In the genomic region with DNA sequence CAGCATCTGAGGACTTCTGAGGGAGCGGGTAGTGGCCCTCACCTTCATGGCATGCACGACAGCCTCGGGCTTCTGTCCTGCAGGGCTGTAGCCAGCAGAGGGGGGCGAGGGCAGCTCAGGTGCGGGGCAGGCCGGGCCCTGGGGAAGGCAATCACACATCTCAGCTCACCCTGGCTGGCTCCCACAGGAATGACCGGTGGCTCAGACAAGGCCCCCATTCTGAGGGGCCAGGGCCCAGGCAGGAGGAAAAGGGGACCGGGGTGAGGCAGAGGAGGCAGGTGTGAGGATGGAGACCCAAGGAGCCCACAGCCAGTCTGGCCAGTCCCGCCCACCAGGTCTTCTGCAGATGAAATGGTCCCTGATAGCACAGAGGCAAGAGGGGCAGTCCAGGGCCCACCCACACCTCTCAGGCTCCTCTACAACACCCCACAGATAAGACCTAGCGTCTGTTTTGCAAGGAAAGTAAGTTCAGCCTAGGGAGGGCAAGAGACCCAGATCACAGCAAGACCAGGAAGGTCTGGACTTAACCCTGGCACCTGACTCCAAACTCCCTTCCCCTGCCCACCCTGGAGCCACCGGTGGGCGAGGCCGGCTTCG, we compare ENCODE assay signal across 1 cellular context.
TF ChIP-seq lines count a peak whose summit lies in the region.

No MANE protein-coding gene starts in this region.

TF ChIP-seq in HEK293T, 16 proteins besides CTCF, POLR2A, EP300 and RAD21 (continued from another document):
- TF ChIP-seq L3MBTL2 (conservative IDR thresholded peaks at IDR 0.05) (no peak), SP1 (IDR thresholded peaks at IDR 0.05) (no peak), HDGF (IDR thresholded peaks at IDR 0.05; ENCODE audit: borderline replicate concordance) (no peak), ZNF384 (IDR thresholded peaks at IDR 0.05) (no peak), ARNT (IDR thresholded peaks at IDR 0.05) (no peak), LEF1 (IDR thresholded peaks at IDR 0.05; ENCODE audit: borderline replicate concordance) (no peak), ELF4 (IDR thresholded peaks at IDR 0.05) (no peak), BHLHE40 (IDR thresholded peaks at IDR 0.05; ENCODE audit: borderline replicate concordance) (no peak), TARDBP (IDR thresholded peaks at IDR 0.05) (no peak), SUZ12 (IDR thresholded peaks at IDR 0.05) (no peak), FOXK2 (IDR thresholded peaks at IDR 0.05) (no peak), CTBP1 (IDR thresholded peaks at IDR 0.05; ENCODE audit: borderline replicate concordance) (no peak), NFRKB (IDR thresholded peaks at IDR 0.05) (no peak), FOXM1 (IDR thresholded peaks at IDR 0.05; ENCODE audit: borderline replicate concordance) (no peak)
- TF ChIP-seq, protein P1, sequence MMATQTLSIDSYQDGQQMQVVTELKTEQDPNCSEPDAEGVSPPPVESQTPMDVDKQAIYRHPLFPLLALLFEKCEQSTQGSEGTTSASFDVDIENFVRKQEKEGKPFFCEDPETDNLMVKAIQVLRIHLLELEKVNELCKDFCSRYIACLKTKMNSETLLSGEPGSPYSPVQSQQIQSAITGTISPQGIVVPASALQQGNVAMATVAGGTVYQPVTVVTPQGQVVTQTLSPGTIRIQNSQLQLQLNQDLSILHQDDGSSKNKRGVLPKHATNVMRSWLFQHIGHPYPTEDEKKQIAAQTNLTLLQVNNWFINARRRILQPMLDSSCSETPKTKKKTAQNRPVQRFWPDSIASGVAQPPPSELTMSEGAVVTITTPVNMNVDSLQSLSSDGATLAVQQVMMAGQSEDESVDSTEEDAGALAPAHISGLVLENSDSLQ (IDR thresholded peaks at IDR 0.05) = no peak
